In genomic region chr17:80761421-80761871, GRCh38 we compare ENCODE assay signal across 8 cellular contexts.
A peak's percentile ranks its signal among the peaks of the same experiment; 100 is the strongest.
DNase-seq lines count a peak whose midpoint lies in the region; ATAC-seq and TF ChIP-seq lines count a peak whose summit lies in the region.

No MANE protein-coding gene starts in this region.

- ATAC-seq in HG03196 (IDR thresholded peaks at IDR 0.05; ENCODE audit: unreplicated experiment) (no peak), GM18505 (IDR thresholded peaks at IDR 0.05; ENCODE audit: unreplicated experiment) (no peak)

- peak; percentile 65 for DNase-seq in DMS153 treated with DMSO at 0.1 percent for 48 hours (lab: John Stamatoyannopoulos, UW; ENCODE audit: unreplicated experiment)
- DNase-seq in DMS153 (lab: John Stamatoyannopoulos, UW) = no peak
- peak; percentile 46 to 59 for DNase-seq in activated CD8-positive, alpha-beta memory T cell treated with anti-CD3 and anti-CD28 coated beads for 1 hour (ENCODE audit: extremely low read depth in 1 of 2, low read depth in 1 of 2)
- DNase-seq in fibroblast of peridontal ligament (ENCODE audit: extremely low read depth) = peak; percentile 40
- peak; percentile 79 for DNase-seq in stimulated activated CD8-positive, alpha-beta memory T cell treated with anti-CD3 and anti-CD28 coated beads, Interleukin-4, amount 100 ng/mL, for 48 hours
- no peak for DNase-seq in NCI-H82 treated with DMSO at 0.1 percent for 48 hours (lab: John Stamatoyannopoulos, UW; ENCODE audit: unreplicated experiment)

- no peak for TF ChIP-seq POLR2A in GM18505 (IDR thresholded peaks at IDR 0.05; ENCODE audit: borderline replicate concordance, extremely low read depth, insufficient read depth, insufficient read length)

Comparison
In these comparisons a context has a peak if more than half of its experiments do, and no peak if none do; other contexts are left out.
1. DNase-seq: peak in DMS153 treated with DMSO at 0.1 percent for 48 hours (single experiment), activated CD8-positive, alpha-beta memory T cell treated with anti-CD3 and anti-CD28 coated beads for 1 hour (2 of 2), fibroblast of peridontal ligament (single experiment) and stimulated activated CD8-positive, alpha-beta memory T cell treated with anti-CD3 and anti-CD28 coated beads, Interleukin-4, amount 100 ng/mL, for 48 hours (single experiment); none in DMS153 (single experiment) and NCI-H82 treated with DMSO at 0.1 percent for 48 hours (single experiment).